In genomic region chr14:27056586-27056985, GRCh38 we compare ENCODE assay signal across 30 cellular contexts.
"Had no signal": no experiment of that assay in that cellular context is flagged by ENCODE, and none has a peak within 500 bp of the region (broad histone marks: within the 10 kb centered on the region; RNA-seq: fewer than 3 reads in every experiment).

No MANE protein-coding gene starts in this region.

- H3K36me3 ChIP-seq: adrenal gland, colonic mucosa, heart right ventricle, pancreas, right atrium auricular region, stomach, thyroid gland, upper lobe of left lung, vagina had no signal

- H3K4me1 ChIP-seq: adrenal gland, body of pancreas, colonic mucosa, foreskin keratinocyte, heart right ventricle, pancreas, right atrium auricular region, stomach, thyroid gland, upper lobe of left lung had no signal

- H3K27ac ChIP-seq: adrenal gland, body of pancreas, colonic mucosa, dorsolateral prefrontal cortex, foreskin keratinocyte, heart right ventricle, pancreas, right atrium auricular region, stomach, thyroid gland, upper lobe of left lung, vagina had no signal

- H3K4me3 ChIP-seq: adrenal gland, body of pancreas, colonic mucosa, dorsolateral prefrontal cortex, heart right ventricle, pancreas, right atrium auricular region, stomach, thyroid gland, upper lobe of left lung, vagina had no signal

- FAIRE-seq: pancreas had no signal

- H3K9me3 ChIP-seq: adrenal gland, body of pancreas, colonic mucosa, pancreas, thyroid gland, vagina had no signal

- DNase-seq: activated CD4-positive, alpha-beta T cell treated with anti-CD3 and anti-CD28 coated beads for 36 hours; activated CD4-positive, CD25-positive, alpha-beta regulatory T cell; activated CD8-positive, alpha-beta memory T cell treated with anti-CD3 and anti-CD28 coated beads, Interleukin-2, amount 10 ng/mL, durations not matched to agents 7 days and 5 days; activated CD8-positive, alpha-beta T cell treated with anti-CD3 and anti-CD28 coated beads, Interleukin-2, amount 10 ng/mL, durations not matched to agents 7 days and 5 days; activated effector memory CD4-positive, alpha-beta T cell treated with Interleukin-2 at 50 U/mL for 16 hours; activated naive CD4-positive, alpha-beta T cell treated with Interleukin-2 at 50 U/mL for 16 hours; activated naive CD8-positive, alpha-beta T cell treated with anti-CD3 and anti-CD28 coated beads for 36 hours; adrenal gland; aorta; body of pancreas; cerebellar nuclear complex; colonic mucosa; dorsolateral prefrontal cortex; effector memory CD4-positive, alpha-beta T cell; erythroblast; foreskin keratinocyte; heart right ventricle; kidney glomerular epithelial cell; mammary epithelial cell; naive thymus-derived CD8-positive, alpha-beta T cell; nucleus accumbens; pancreas; stimulated activated CD4-positive, alpha-beta T cell treated with anti-CD3 and anti-CD28 coated beads, Interleukin-15, amount 100 ng/mL, for 24 hours; stimulated activated CD4-positive, alpha-beta T cell treated with anti-CD3 and anti-CD28 coated beads, Interleukin-2, amount 100 ng/mL, for 24 hours; stimulated activated naive B cell treated with anti-CD40 and anti-IgM and Interleukin-4, amounts not matched to agents 10 μg/mL and 1 μg/mL and 100 μg/mL, for 72 hours; stomach; thyroid gland; upper lobe of left lung had no signal

- H3K27me3 ChIP-seq: adrenal gland, body of pancreas, colonic mucosa, dorsolateral prefrontal cortex, foreskin keratinocyte, heart right ventricle, pancreas, right atrium auricular region, stomach, thyroid gland, upper lobe of left lung, vagina had no signal

- ATAC-seq: activated CD4-positive, alpha-beta T cell treated with anti-CD3 and anti-CD28 coated beads for 36 hours; activated CD8-positive, alpha-beta memory T cell treated with anti-CD3 and anti-CD28 coated beads, Interleukin-2, amount 10 ng/mL, durations not matched to agents 7 days and 5 days; activated CD8-positive, alpha-beta T cell treated with anti-CD3 and anti-CD28 coated beads, Interleukin-2, amount 10 ng/mL, durations not matched to agents 7 days and 5 days; body of pancreas; foreskin keratinocyte; naive thymus-derived CD8-positive, alpha-beta T cell; pancreas; stimulated activated naive B cell treated with anti-CD40 and anti-IgM and Interleukin-4, amounts not matched to agents 10 μg/mL and 1 μg/mL and 100 μg/mL, for 72 hours had no signal
